In the genomic region with DNA sequence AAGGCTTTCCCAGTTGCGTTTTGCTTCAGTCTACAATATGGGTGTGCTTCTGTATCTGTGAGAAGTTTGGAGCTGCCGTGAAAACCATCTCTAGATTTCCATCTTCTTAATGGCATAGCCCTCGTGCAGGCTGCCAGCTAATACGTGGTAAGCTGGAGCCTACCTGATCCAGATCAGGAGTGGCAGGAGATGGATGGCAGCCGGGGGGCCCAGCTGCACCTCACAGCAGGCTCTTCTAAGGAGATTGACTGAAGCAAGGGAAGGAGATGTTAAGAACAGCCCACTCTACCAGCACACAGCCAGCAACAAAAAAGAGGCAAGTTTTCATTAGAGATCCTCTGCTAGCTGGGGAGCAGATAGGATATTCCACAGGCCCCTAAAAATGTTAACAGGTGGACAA, we compare ENCODE assay signal across 22 cellular contexts.
DNase-seq lines count a peak whose midpoint lies in the region; ATAC-seq and TF ChIP-seq lines count a peak whose summit lies in the region.
"Had no signal": no experiment of that assay in that cellular context is flagged by ENCODE, and none has a peak within 500 bp of the region (broad histone marks: within the 10 kb centered on the region; RNA-seq: fewer than 3 reads in every experiment).

No MANE protein-coding gene starts in this region.

- H3K79me2 ChIP-seq in neural progenitor cell (ENCODE audit: low read depth) = no peaks in the 10 kb centered on the region
- H3K79me2 ChIP-seq in GM23248 (ENCODE audit: insufficient read depth) = no peaks in the 10 kb centered on the region

- no peaks in the 10 kb centered on the region for H3F3A ChIP-seq in neural progenitor cell (ENCODE audit: low read depth)
- H3F3A ChIP-seq in GM23248 (ENCODE audit: insufficient read depth) = no peaks in the 10 kb centered on the region

- no peaks in the 10 kb centered on the region for H3K9me3 Mint-ChIP-seq in neural progenitor cell
- no peaks in the 10 kb centered on the region for H3K9me3 Mint-ChIP-seq in activated T-cell treated with anti-CD3 and anti-CD28 coated beads, Interleukin-2, amount 50 U/mL, for 24 hours
- H3K9me3 Mint-ChIP-seq: CD4-positive, alpha-beta T cell; GM23338; H9 had no signal

- H3K27me3 Mint-ChIP-seq in neural progenitor cell (ENCODE audit: insufficient read depth, low read depth) = peaks cover 7% of the 10 kb centered on the region
- H3K27me3 Mint-ChIP-seq in activated T-cell treated with anti-CD3 and anti-CD28 coated beads, Interleukin-2, amount 50 U/mL, for 24 hours = no peaks in the 10 kb centered on the region

- H3K4me1 Mint-ChIP-seq in neural progenitor cell = peaks cover 16% of the 10 kb centered on the region
- no peaks in the 10 kb centered on the region for H3K4me1 Mint-ChIP-seq in activated T-cell treated with anti-CD3 and anti-CD28 coated beads, Interleukin-2, amount 50 U/mL, for 24 hours (ENCODE audit: low read depth)
- H3K4me1 Mint-ChIP-seq: CD14-positive monocyte, GM23338 had no signal

- H3K4me1 ChIP-seq in neural progenitor cell = peaks cover 28% of the 10 kb centered on the region
- H3K4me1 ChIP-seq in GM23248 (ENCODE audit: insufficient read depth) = no peaks in the 10 kb centered on the region
- H3K4me1 ChIP-seq: A549; BLaER1 treated with 17β-estradiol and CSF1 and Interleukin-3, amounts not matched to agents 10 nM and 100 nM had no signal

- TF ChIP-seq CTCF in WERI-Rb-1 (IDR thresholded peaks at IDR 0.05; ENCODE audit: low read depth, low read length) (no peak), neural progenitor cell (IDR thresholded peaks at IDR 0.05) (no peak)

- ATAC-seq in HG02938 (IDR thresholded peaks at IDR 0.05; ENCODE audit: unreplicated experiment) = no peak
- ATAC-seq: A549, GM23338, HCT116 had no signal

- H3K36me3 ChIP-seq in WERI-Rb-1 (no peaks in the 10 kb centered on the region), neural progenitor cell (no peaks in the 10 kb centered on the region), GM23248 (ENCODE audit: low read depth) (no peaks in the 10 kb centered on the region)
- H3K36me3 ChIP-seq: BLaER1 treated with 17β-estradiol and CSF1 and Interleukin-3, amounts not matched to agents 10 nM and 100 nM had no signal

- no peaks in the 10 kb centered on the region for H3K9me2 ChIP-seq in GM23248 (ENCODE audit: insufficient read depth)

- H3K27ac ChIP-seq in WERI-Rb-1 (peak overlapping the region; percentile 73), neural progenitor cell (no peak overlapping the region), GM23248 (no peak overlapping the region)
- H3K27ac ChIP-seq: A549; BLaER1 treated with 17β-estradiol and CSF1 and Interleukin-3, amounts not matched to agents 10 nM and 100 nM had no signal

- H3K36me3 Mint-ChIP-seq in neural progenitor cell = no peaks in the 10 kb centered on the region
- no peaks in the 10 kb centered on the region for H3K36me3 Mint-ChIP-seq in activated T-cell treated with anti-CD3 and anti-CD28 coated beads, Interleukin-2, amount 50 U/mL, for 24 hours (ENCODE audit: low read depth)
- H3K36me3 Mint-ChIP-seq: CD14-positive monocyte had no signal

- H3K27me3 ChIP-seq in WERI-Rb-1 (ENCODE audit: insufficient read depth, low read depth, severe bottlenecking) = no peaks in the 10 kb centered on the region
- no peaks in the 10 kb centered on the region for H3K27me3 ChIP-seq in neural progenitor cell
- H3K27me3 ChIP-seq in GM23248 (replicated peaks; ENCODE audit: insufficient read depth) = no peaks in the 10 kb centered on the region
- H3K27me3 ChIP-seq: BE2C; BLaER1 treated with 17β-estradiol and CSF1 and Interleukin-3, amounts not matched to agents 10 nM and 100 nM had no signal

- H4K20me1 ChIP-seq in neural progenitor cell (ENCODE audit: low read depth) (no peaks in the 10 kb centered on the region), GM23248 (ENCODE audit: insufficient read depth) (no peaks in the 10 kb centered on the region)
- H4K20me1 ChIP-seq: BLaER1 treated with 17β-estradiol and CSF1 and Interleukin-3, amounts not matched to agents 10 nM and 100 nM had no signal

- H3K9ac ChIP-seq in neural progenitor cell (no peak overlapping the region), GM23248 (no peak overlapping the region)
- H3K9ac ChIP-seq: BLaER1 treated with 17β-estradiol and CSF1 and Interleukin-3, amounts not matched to agents 10 nM and 100 nM had no signal

- no peaks in the 10 kb centered on the region for H3K9me3 ChIP-seq in WERI-Rb-1 (ENCODE audit: severe bottlenecking)
- no peaks in the 10 kb centered on the region for H3K9me3 ChIP-seq in neural progenitor cell (ENCODE audit: low read depth)
- H3K9me3 ChIP-seq in GM23248 (ENCODE audit: low read depth) = no peaks in the 10 kb centered on the region
- H3K9me3 ChIP-seq: A549; BE2C; BLaER1 treated with 17β-estradiol and CSF1 and Interleukin-3, amounts not matched to agents 10 nM and 100 nM had no signal

- peak; percentile 73 for DNase-seq in G401 (ENCODE audit: low spot score)
- DNase-seq in WERI-Rb-1 = peak; percentile 86
- peak; percentile 31 for DNase-seq in cerebellum (ENCODE audit: low spot score)
- DNase-seq in neural progenitor cell (ENCODE audit: low spot score) = no peak
- no peak for DNase-seq in GM23248
- no peak for DNase-seq in activated T-cell treated with anti-CD3 and anti-CD28 coated beads, Interleukin-2, amount 50 U/mL, for 24 hours
- DNase-seq: 8988T; ACHN; AML-193; BE2C; Calu3; CD4-positive, alpha-beta T cell; COR-L47; DMS53; DMS79 treated with DMSO at 0.1 percent for 48 hours; H9 had no signal

- no peak overlapping the region for H2AFZ ChIP-seq in neural progenitor cell (replicated peaks)
- no peak overlapping the region for H2AFZ ChIP-seq in GM23248
- H2AFZ ChIP-seq: GM23338 had no signal

- H3K4me2 ChIP-seq in neural progenitor cell (no peak overlapping the region), GM23248 (ENCODE audit: unreplicated experiment) (no peak overlapping the region)
- H3K4me2 ChIP-seq: A549; BLaER1 treated with 17β-estradiol and CSF1 and Interleukin-3, amounts not matched to agents 10 nM and 100 nM; GM23338 had no signal

- H3K27ac Mint-ChIP-seq in neural progenitor cell = peak overlapping the region; percentile 50
- no peak overlapping the region for H3K27ac Mint-ChIP-seq in activated T-cell treated with anti-CD3 and anti-CD28 coated beads, Interleukin-2, amount 50 U/mL, for 24 hours
- H3K27ac Mint-ChIP-seq: CD14-positive monocyte; CD4-positive, alpha-beta T cell; GM23338; H9 had no signal

- 39% methylated on average over 5 of the region's 5 CpGs for WGBS in GM23248 (ENCODE audit: low coverage in 1 of 2, low lambda C conversion rate in 2 of 2, missing lambda C conversion rate in 2 of 2), 2 experiments

- in situ Hi-C loops in G401 (cut with HindIII; ENCODE audit: low sequenced_read_pairs) = no loop called here
- in situ Hi-C loops in GM23248 (cut with MboI) = no loop called here

- H3K4me3 ChIP-seq in WERI-Rb-1 (ENCODE audit: low read depth, low read length) = no peak overlapping the region; the same call in 1 of the 2 replicates
- no peak overlapping the region for H3K4me3 ChIP-seq in neural progenitor cell
- H3K4me3 ChIP-seq in GM23248 = no peak overlapping the region
- H3K4me3 ChIP-seq: A549; BLaER1 treated with 17β-estradiol and CSF1 and Interleukin-3, amounts not matched to agents 10 nM and 100 nM; GM23338 had no signal

- H3K4me3 Mint-ChIP-seq in neural progenitor cell = no peak overlapping the region
- no peak overlapping the region for H3K4me3 Mint-ChIP-seq in activated T-cell treated with anti-CD3 and anti-CD28 coated beads, Interleukin-2, amount 50 U/mL, for 24 hours
- H3K4me3 Mint-ChIP-seq: CD14-positive monocyte; CD4-positive, alpha-beta T cell; GM23338; H9 had no signal

Comparison
In these comparisons a context has a peak if more than half of its experiments do, and no peak if none do; other contexts are left out.
1. DNase-seq: peak in G401 (single experiment), WERI-Rb-1 (single experiment) and cerebellum (single experiment); none in neural progenitor cell (single experiment), GM23248 (single experiment) and activated T-cell treated with anti-CD3 and anti-CD28 coated beads, Interleukin-2, amount 50 U/mL, for 24 hours (single experiment).